ENCODE assay signal across 1 cellular context in the genomic region with DNA sequence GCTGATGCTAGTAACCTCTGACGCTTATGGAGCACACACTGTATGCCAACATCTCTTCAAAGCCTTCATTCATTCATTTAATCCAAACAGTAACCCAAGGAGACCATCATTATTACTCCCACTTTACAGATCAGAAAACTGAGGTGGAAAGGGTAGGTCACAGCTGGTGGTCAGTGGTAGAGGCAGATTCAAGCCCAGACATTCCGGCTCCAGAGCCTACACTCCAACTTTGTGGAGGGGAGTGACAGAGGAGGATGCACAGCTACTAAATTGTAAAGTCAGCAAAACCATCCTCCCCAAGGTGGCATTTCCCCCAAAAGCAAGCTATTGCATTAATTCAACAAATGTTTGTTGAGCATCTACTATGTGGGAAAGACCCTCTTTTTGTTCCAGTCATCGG.
TF ChIP-seq lines count a peak whose summit lies in the region.

No MANE protein-coding gene starts in this region.

TF ChIP-seq in endothelial cell of umbilical vein, 7 proteins besides CTCF, POLR2A, EP300 and RAD21:
- TF ChIP-seq, protein P1, sequence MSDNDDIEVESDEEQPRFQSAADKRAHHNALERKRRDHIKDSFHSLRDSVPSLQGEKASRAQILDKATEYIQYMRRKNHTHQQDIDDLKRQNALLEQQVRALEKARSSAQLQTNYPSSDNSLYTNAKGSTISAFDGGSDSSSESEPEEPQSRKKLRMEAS (IDR thresholded peaks at IDR 0.05; ENCODE audit: insufficient read depth, insufficient read length): no peak
- TF ChIP-seq EZH2 (IDR thresholded peaks at IDR 0.05; ENCODE audit: borderline replicate concordance, low read depth, low read length, severe bottlenecking): no peak
- TF ChIP-seq JUN (IDR thresholded peaks at IDR 0.05; ENCODE audit: borderline replicate concordance, insufficient read depth, insufficient read length, low read depth): no peak
- TF ChIP-seq FOS (IDR thresholded peaks at IDR 0.05; ENCODE audit: borderline replicate concordance, insufficient read depth, low read length): no peak
- TF ChIP-seq GATA2 (IDR thresholded peaks at IDR 0.05; ENCODE audit: insufficient read depth, insufficient read length, low read depth, low read length): no peak
- TF ChIP-seq POLR2AphosphoS5 (IDR thresholded peaks at IDR 0.05; ENCODE audit: insufficient read depth, low read depth, low read length): no peak
- TF ChIP-seq MYC (IDR thresholded peaks at IDR 0.05; ENCODE audit: low read depth, low read length): no peak
